ENCODE assay signal across 8 cellular contexts in the genomic region with DNA sequence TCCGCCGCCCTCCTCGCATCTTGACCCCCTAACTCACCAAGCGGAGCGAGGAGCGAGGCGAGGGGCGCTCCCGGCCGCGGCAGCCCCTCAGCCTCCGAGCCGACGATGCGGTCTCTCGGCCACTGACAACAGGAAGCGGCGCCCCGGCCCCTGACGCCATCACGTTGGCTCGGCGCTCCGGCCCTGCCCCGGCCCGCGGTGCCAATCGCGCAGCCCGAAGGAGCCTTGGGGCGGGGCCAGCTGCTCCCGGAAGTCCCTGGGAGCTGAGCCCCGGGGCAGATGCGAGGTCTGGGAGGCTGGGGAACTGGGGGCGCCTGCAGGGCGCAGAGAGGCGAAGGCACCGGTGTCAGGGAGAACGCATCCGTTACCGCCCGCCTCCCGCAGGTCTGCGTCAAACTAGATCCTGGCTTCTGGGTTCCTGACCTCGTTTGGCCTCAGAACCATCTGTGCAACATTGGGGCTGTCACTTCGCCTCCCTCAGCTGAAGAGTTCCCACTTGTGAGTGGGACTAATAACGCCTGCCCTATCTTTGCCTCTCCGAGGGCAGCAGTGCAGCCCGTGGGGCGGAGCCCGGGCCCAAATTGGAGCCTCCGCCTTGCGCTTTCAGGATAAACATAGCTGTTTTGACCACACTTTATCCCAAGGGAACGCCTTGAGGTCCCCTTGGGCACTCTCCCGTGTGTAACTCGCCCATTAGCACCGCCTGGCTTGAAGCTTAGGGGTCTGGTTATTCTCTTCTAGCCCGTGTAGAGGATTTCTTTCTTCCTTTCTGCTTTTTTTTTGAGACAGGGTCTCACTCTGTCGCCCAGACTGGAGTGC. TPM values are rescaled to one million over a fixed set of nuclear protein-coding genes. Genes with fewer than 3 reads are reported as not detected.
DNase-seq lines count a peak whose midpoint lies in the region; ATAC-seq and TF ChIP-seq lines count a peak whose summit lies in the region.
"Not testable (repeated sequence)": the region's sequence is repeated elsewhere in the genome, so short reads cannot be mapped to it uniquely, and the experiment has no call there.

A gene (minus strand): TSS at position 107 of the 819 bp plus-strand sequence. CDS start 8,237 bp downstream, outside the sequence.

- H3K4me1 ChIP-seq in transverse colon = peaks cover 6 to 34% (median 14%) of the 10 kb centered on the region in 4 donors

- intact Hi-C loops in left cardiac atrium (cut with DNase I); transverse colon (cut with DNase I; ENCODE audit: low total_unique reads): not testable (repeated sequence)
- intact Hi-C loops in posterior vena cava (cut with DNase I) = loop anchor here in 1 of 2 donors (5.0 kb wide), 1 partner anchor 289 kb away; no protein-coding TSS in a partner anchor

- TF ChIP-seq CTCF in transverse colon (IDR thresholded peaks at IDR 0.05) = not testable (repeated sequence)

- 0 to 2% methylated on average over 7 to 24 of the region's 59 CpGs for WGBS in transverse colon (ENCODE audit: low coverage in 1 of 2), 2 donors

- TF ChIP-seq POLR2A in GM15510 (IDR thresholded peaks at IDR 0.05; ENCODE audit: borderline replicate concordance, extremely low read depth, insufficient read length) (peak; percentile 48), transverse colon (IDR thresholded peaks at IDR 0.05) (peak; percentile 95)

- H3K27me3 ChIP-seq in transverse colon = not testable (repeated sequence)

- not testable (repeated sequence) for H3K36me3 ChIP-seq in transverse colon

- peak within 1 kb of the TSS; percentile 48 to 73 (median 66) for H3K4me3 ChIP-seq in transverse colon

- DNase-seq in NCI-H146 treated with DMSO at 0.1 percent for 48 hours (lab: John Stamatoyannopoulos, UW; ENCODE audit: unreplicated experiment) = peak; percentile 44
- DNase-seq in T-helper 2 cell = peak; percentile 66 to 90 (median 76)
- DNase-seq in amniotic stem cell (lab: John Stamatoyannopoulos, UW) = peak; percentile 48
- DNase-seq in left cardiac atrium = peak; percentile 90
- peak; percentile 96 for DNase-seq in posterior vena cava (ENCODE audit: low spot score)
- DNase-seq in transverse colon = peak; percentile 92

- peak within 1 kb of the TSS; percentile 88 to 95 (median 90) for H3K27ac ChIP-seq in transverse colon

- ATAC-seq in HG02870 (IDR thresholded peaks at IDR 0.05; ENCODE audit: unreplicated experiment) = peak; percentile 90
- ATAC-seq in left cardiac atrium = peak; percentile 97 to 98

- not testable (repeated sequence) for H3K9me3 ChIP-seq in transverse colon

- TF ChIP-seq EP300 in transverse colon (IDR thresholded peaks at IDR 0.05; ENCODE audit: low read depth) = not testable (repeated sequence)

- in situ Hi-C loops in transverse colon (cut with MboI; ENCODE audit: low pct_ligation_motif_present in 1 of 4, low pct_unique_long_range_greater_than_20kb in 1 of 4, low sequenced_read_pairs in 3 of 4) = not testable (repeated sequence)

RNA-seq across cellular contexts. Expression of the gene that starts here (rescaled TPM):
- 10 to 100 TPM; 31.3 to 33.6 TPM for total RNA-seq in left cardiac atrium
- total RNA-seq in posterior vena cava = 10 to 100 TPM; 43.2 to 45.3 TPM
- 100 to 1,000 TPM in 1 of 4 donors, 10 to 100 TPM in 3; 43.6 to 111 (median 47.6) TPM for total RNA-seq in transverse colon

Comparison
In these comparisons a context has a peak if more than half of its experiments do, and no peak if none do; other contexts are left out.
1. Peak in every context shown above with its lines: DNase-seq, ATAC-seq, H3K4me3 ChIP-seq and H3K27ac ChIP-seq.
2. DNase-seq: peak in every context shown above with its lines; median percentile 96 in posterior vena cava; 92 in transverse colon; 90 in left cardiac atrium; 76 in T-helper 2 cell; 48 in amniotic stem cell; 44 in NCI-H146 treated with DMSO at 0.1 percent for 48 hours.